In genomic region chr1:235063068-235063765, GRCh38 we compare ENCODE assay signal across 13 cellular contexts.
DNase-seq lines count a peak whose midpoint lies in the region; ATAC-seq, FAIRE-seq and TF ChIP-seq lines count a peak whose summit lies in the region.
"Had no signal": no experiment of that assay in that cellular context is flagged by ENCODE, and none has a peak within 500 bp of the region (broad histone marks: within the 10 kb centered on the region; RNA-seq: fewer than 3 reads in every experiment).

No MANE protein-coding gene starts in this region.

- H3K4me3 ChIP-seq in kidney (ENCODE audit: low read length in 2 of 2) (no peak overlapping the region), upper lobe of left lung (peak overlapping the region in 1 of 4 donors; percentile 6)
- H3K4me3 ChIP-seq: cardiac muscle cell, vagina had no signal

- no peaks in the 10 kb centered on the region for H3K36me3 ChIP-seq in kidney (ENCODE audit: control insufficient read depth in 1 of 2, insufficient read depth in 2 of 2, low read length in 2 of 2)
- no peaks in the 10 kb centered on the region for H3K36me3 ChIP-seq in upper lobe of left lung
- H3K36me3 ChIP-seq: cardiac muscle cell, vagina had no signal

- no peak for TF ChIP-seq POLR2A in upper lobe of left lung (IDR thresholded peaks at IDR 0.05)

- intact Hi-C loops in kidney (cut with DNase I), result no loop called here

- FAIRE-seq in kidney (lab: Jason Lieb, UNC), result no peak
- FAIRE-seq: GM18507 had no signal

- peak overlapping the region; percentile 62 for H3K4me3 Mint-ChIP-seq in T-helper 1 cell treated with Interleukin-12 subunit alpha and Interleukin-12 subunit beta and Interleukin-4 antibody, amounts not matched to agents 30 μg/mL and 1 μg/mL, for 36 hours

- H3K4me1 ChIP-seq in kidney (ENCODE audit: control insufficient read depth in 1 of 2, insufficient read depth in 1 of 2, low read depth in 1 of 2, low read length in 2 of 2) (peaks cover 37% of the 10 kb centered on the region in 2 donors), upper lobe of left lung (peaks cover 25 to 44% (median 30%) of the 10 kb centered on the region in 4 donors)

- TF ChIP-seq EP300 in upper lobe of left lung (IDR thresholded peaks at IDR 0.05), result no peak

- no peaks in the 10 kb centered on the region for H3K27me3 Mint-ChIP-seq in T-helper 1 cell treated with Interleukin-12 subunit alpha and Interleukin-12 subunit beta and Interleukin-4 antibody, amounts not matched to agents 30 μg/mL and 1 μg/mL, for 36 hours (ENCODE audit: low read depth)
- H3K27me3 Mint-ChIP-seq: naive thymus-derived CD8-positive, alpha-beta T cell had no signal

- H3K9me3 ChIP-seq in kidney (ENCODE audit: control insufficient read depth in 1 of 2, low read length in 2 of 2), result no peaks in the 10 kb centered on the region
- no peaks in the 10 kb centered on the region for H3K9me3 ChIP-seq in upper lobe of left lung
- H3K9me3 ChIP-seq: vagina had no signal

- H3K27ac ChIP-seq in kidney (ENCODE audit: low read depth in 2 of 2, low read length in 2 of 2) (peak overlapping the region; percentile 78 to 79), upper lobe of left lung (peak overlapping the region; percentile 50 to 81 (median 70))
- H3K27ac ChIP-seq: cardiac muscle cell, vagina had no signal

- 55 to 64% methylated on average over 9 of the region's 9 CpGs for WGBS in upper lobe of left lung, 2 donors

- H3K4me1 Mint-ChIP-seq in T-helper 1 cell treated with Interleukin-12 subunit alpha and Interleukin-12 subunit beta and Interleukin-4 antibody, amounts not matched to agents 30 μg/mL and 1 μg/mL, for 36 hours (ENCODE audit: low read depth), result peaks cover 39% of the 10 kb centered on the region

- no peak for DNase-seq in activated naive CD4-positive, alpha-beta T cell treated with anti-CD3 and anti-CD28 coated beads, Interleukin-2, amount 50 U/mL, for 72 hours (ENCODE audit: low spot score in 2 of 2)
- no peak for DNase-seq in activated naive CD4-positive, alpha-beta T cell (lab: John Stamatoyannopoulos, UW)
- DNase-seq in kidney (peak; percentile 51), upper lobe of left lung (no peak), NCI-H2029 (lab: John Stamatoyannopoulos, UW) (no peak), NK-92 (lab: John Stamatoyannopoulos, UW; ENCODE audit: unreplicated experiment) (no peak)
- DNase-seq: naive thymus-derived CD8-positive, alpha-beta T cell had no signal

- TF ChIP-seq CTCF in kidney (IDR thresholded peaks at IDR 0.05; ENCODE audit: borderline replicate concordance, extremely low read depth, insufficient read depth) (no peak), upper lobe of left lung (IDR thresholded peaks at IDR 0.05) (no peak)

- peak overlapping the region in 1 of 2 donors; percentile 37 for H3K9ac ChIP-seq in kidney (ENCODE audit: low read length in 2 of 2)

- H3K36me3 Mint-ChIP-seq in activated naive CD4-positive, alpha-beta T cell treated with anti-CD3 and anti-CD28 coated beads, Interleukin-2, amount 50 U/mL, for 72 hours, result peaks cover 0 to 5% of the 10 kb centered on the region in 2 donors
- peaks cover 2% of the 10 kb centered on the region for H3K36me3 Mint-ChIP-seq in T-helper 1 cell treated with Interleukin-12 subunit alpha and Interleukin-12 subunit beta and Interleukin-4 antibody, amounts not matched to agents 30 μg/mL and 1 μg/mL, for 36 hours (ENCODE audit: low read depth)
- H3K36me3 Mint-ChIP-seq: naive thymus-derived CD8-positive, alpha-beta T cell had no signal

- peak; percentile 24 to 60 for ATAC-seq in activated naive CD4-positive, alpha-beta T cell treated with anti-CD3 and anti-CD28 coated beads, Interleukin-2, amount 50 U/mL, for 72 hours
- ATAC-seq in upper lobe of left lung (ENCODE audit: low FRiP score in 2 of 2), result no peak
- no peak for ATAC-seq in HG02884 (IDR thresholded peaks at IDR 0.05; ENCODE audit: unreplicated experiment)
- ATAC-seq: HCT116 had no signal

- no peaks in the 10 kb centered on the region for H3K9me3 Mint-ChIP-seq in activated naive CD4-positive, alpha-beta T cell treated with anti-CD3 and anti-CD28 coated beads, Interleukin-2, amount 50 U/mL, for 72 hours
- H3K9me3 Mint-ChIP-seq in T-helper 1 cell treated with Interleukin-12 subunit alpha and Interleukin-12 subunit beta and Interleukin-4 antibody, amounts not matched to agents 30 μg/mL and 1 μg/mL, for 36 hours, result no peaks in the 10 kb centered on the region
- H3K9me3 Mint-ChIP-seq: naive thymus-derived CD8-positive, alpha-beta T cell had no signal

- peak overlapping the region in 1 of 2 donors; percentile 53 for H3K27ac Mint-ChIP-seq in activated naive CD4-positive, alpha-beta T cell treated with anti-CD3 and anti-CD28 coated beads, Interleukin-2, amount 50 U/mL, for 72 hours
- peak overlapping the region; percentile 88 for H3K27ac Mint-ChIP-seq in T-helper 1 cell treated with Interleukin-12 subunit alpha and Interleukin-12 subunit beta and Interleukin-4 antibody, amounts not matched to agents 30 μg/mL and 1 μg/mL, for 36 hours

- no peaks in the 10 kb centered on the region for H3K27me3 ChIP-seq in upper lobe of left lung
- H3K27me3 ChIP-seq: cardiac muscle cell, vagina had no signal

Comparison
In these comparisons a context has a peak if more than half of its experiments do, and no peak if none do; other contexts are left out.
1. ATAC-seq: peak in activated naive CD4-positive, alpha-beta T cell treated with anti-CD3 and anti-CD28 coated beads, Interleukin-2, amount 50 U/mL, for 72 hours (2 of 2); none in upper lobe of left lung (0 of 2) and HG02884 (single experiment).